Comparison of ENCODE assay signal across 22 cellular contexts in genomic region chr11:33767624-33768023, GRCh38. TPM values are rescaled to one million over a fixed set of nuclear protein-coding genes. Genes with fewer than 3 reads are reported as not detected.
DNase-seq lines count a peak whose midpoint lies in the region; ATAC-seq, FAIRE-seq and TF ChIP-seq lines count a peak whose summit lies in the region.
"Had no signal": no experiment of that assay in that cellular context is flagged by ENCODE, and none has a peak within 500 bp of the region (broad histone marks: within the 10 kb centered on the region; RNA-seq: fewer than 3 reads in every experiment).

No MANE protein-coding gene starts in this region.

- H3K27me3 ChIP-seq in Karpas-422 (ENCODE audit: low read length) (no peaks in the 10 kb centered on the region), transverse colon (no peaks in the 10 kb centered on the region), dorsolateral prefrontal cortex (no peaks in the 10 kb centered on the region)
- H3K27me3 ChIP-seq: BLaER1 treated with 17β-estradiol and CSF1 and Interleukin-3, amounts not matched to agents 10 nM and 100 nM had no signal

- DNase-seq in A549 (ENCODE audit: low read depth in 1 of 2, low spot score in 1 of 2) (no peak), GM12892 (ENCODE audit: insufficient read length) (no peak), Karpas-422 (no peak), transverse colon (no peak), dorsolateral prefrontal cortex (no peak), posterior vena cava (ENCODE audit: low spot score) (no peak)
- DNase-seq: 8988T; AML-193; CD4-positive, alpha-beta T cell; CD8-positive, alpha-beta memory T cell; COR-L47; DMS 273 treated with DMSO at 0.1 percent for 48 hours; DMS153; DMS53; DMS79; DND-41; EL; GDM1 had no signal

- no peak overlapping the region for H2AFZ ChIP-seq in Karpas-422 (ENCODE audit: low read length)

- POLR2A ChIA-PET in A549 (lab: Yijun Ruan, JAX), result no interaction called here

- TF ChIP-seq CTCF in A549 (IDR thresholded peaks at IDR 0.05), result no peak
- no peak for TF ChIP-seq CTCF in transverse colon (IDR thresholded peaks at IDR 0.05)
- TF ChIP-seq CTCF in dorsolateral prefrontal cortex (IDR thresholded peaks at IDR 0.05 in 54 of 56, conservative IDR thresholded peaks at IDR 0.05 in 2 of 56; ENCODE audit: low read depth in 1 of 56, partially characterized antibody in 56 of 56), result no peak

- no peak for TF ChIP-seq EP300 in A549 (IDR thresholded peaks at IDR 0.05)
- TF ChIP-seq EP300 in transverse colon (IDR thresholded peaks at IDR 0.05; ENCODE audit: low read depth), result no peak

- H3K36me3 ChIP-seq in Karpas-422 (ENCODE audit: insufficient read depth, low read length) (peaks cover 34% of the 10 kb centered on the region), transverse colon (peaks cover 0 to 68% (median 9%) of the 10 kb centered on the region in 4 donors)

- no peak overlapping the region for H3K4me2 ChIP-seq in A549
- H3K4me2 ChIP-seq in Karpas-422 (ENCODE audit: low read depth, low read length, poor library complexity, severe bottlenecking), result peak overlapping the region; percentile 35
- H3K4me2 ChIP-seq: BLaER1 treated with 17β-estradiol and CSF1 and Interleukin-3, amounts not matched to agents 10 nM and 100 nM had no signal

- TF ChIP-seq POLR2A in A549 (IDR thresholded peaks at IDR 0.05; ENCODE audit: low read length) (no peak), GM12892 (IDR thresholded peaks at IDR 0.05; ENCODE audit: low read depth, low read length) (no peak), transverse colon (IDR thresholded peaks at IDR 0.05) (no peak)

- intact Hi-C loops in transverse colon (cut with DNase I; ENCODE audit: low total_unique reads), result no loop called here
- intact Hi-C loops in dorsolateral prefrontal cortex (cut with DNase I), result no loop called here
- intact Hi-C loops in posterior vena cava (cut with DNase I), result no loop called here

- no peak overlapping the region for H3K9ac ChIP-seq in Karpas-422 (ENCODE audit: low read length)
- H3K9ac ChIP-seq: BLaER1 treated with 17β-estradiol and CSF1 and Interleukin-3, amounts not matched to agents 10 nM and 100 nM had no signal

- WGBS in A549 (ENCODE audit: missing lambda C conversion rate), result 70% methylated on average over 4 of the region's 4 CpGs
- WGBS in transverse colon (ENCODE audit: low coverage in 1 of 2), 2 donors, result 73 to 80% methylated on average over 4 of the region's 4 CpGs

- H3K27ac ChIP-seq in A549 (no peak overlapping the region), Karpas-422 (ENCODE audit: low read length) (no peak overlapping the region), transverse colon (no peak overlapping the region), dorsolateral prefrontal cortex (no peak overlapping the region)
- H3K27ac ChIP-seq: BLaER1 treated with 17β-estradiol and CSF1 and Interleukin-3, amounts not matched to agents 10 nM and 100 nM; C4-2B had no signal

- peaks cover 19% of the 10 kb centered on the region for H4K20me1 ChIP-seq in Karpas-422 (ENCODE audit: insufficient read depth, low read depth, low read length)

- in situ Hi-C loops in transverse colon (cut with MboI; ENCODE audit: low pct_ligation_motif_present in 1 of 4, low pct_unique_long_range_greater_than_20kb in 1 of 4, low sequenced_read_pairs in 3 of 4), result no loop called here

- H3K79me2 ChIP-seq in Karpas-422 (ENCODE audit: low read length), result no peaks in the 10 kb centered on the region

- FAIRE-seq in A549 (lab: Jason Lieb, UNC), result peak; percentile 36
- peak; percentile 67 for FAIRE-seq in GM12892 (lab: Jason Lieb, UNC)
- FAIRE-seq: A204.1, GM12878 had no signal

- ATAC-seq in A549, result no peak
- ATAC-seq: GM12878 had no signal

- H3K4me1 ChIP-seq in A549 (peaks cover 10% of the 10 kb centered on the region; the same call in 2 of the 3 replicates), Karpas-422 (ENCODE audit: low read length) (peaks cover 15% of the 10 kb centered on the region), transverse colon (peaks cover 0 to 10% (median under 1%) of the 10 kb centered on the region in 4 donors)

- no peak overlapping the region for H3K4me3 ChIP-seq in A549
- H3K4me3 ChIP-seq in Karpas-422 (ENCODE audit: low read length), result no peak overlapping the region
- H3K4me3 ChIP-seq in transverse colon, result no peak overlapping the region
- H3K4me3 ChIP-seq in dorsolateral prefrontal cortex, result no peak overlapping the region
- H3K4me3 ChIP-seq: BLaER1 treated with 17β-estradiol and CSF1 and Interleukin-3, amounts not matched to agents 10 nM and 100 nM; GM12878 had no signal

- TF ChIP-seq RAD21 in A549 (conservative IDR thresholded peaks at IDR 0.05 in 1 of 2, IDR thresholded peaks at IDR 0.05 in 1 of 2), result no peak

- H3K9me2 ChIP-seq in Karpas-422 (replicated peaks; ENCODE audit: insufficient read depth, low read length), result no peaks in the 10 kb centered on the region

- CTCF ChIA-PET in A549 (lab: Yijun Ruan, JAX), result interaction anchor here (0.5 kb wide), 1 partner anchor 164 kb away, joined by 3 read pairs; no protein-coding TSS in a partner anchor

- H3K9me3 ChIP-seq in A549 (no peaks in the 10 kb centered on the region), Karpas-422 (ENCODE audit: low read length) (no peaks in the 10 kb centered on the region), transverse colon (no peaks in the 10 kb centered on the region)

TF ChIP-seq in A549, 52 proteins besides CTCF, POLR2A, EP300 and RAD21:
- TF ChIP-seq PHF8 (IDR thresholded peaks at IDR 0.05; ENCODE audit: borderline replicate concordance, low read depth) (no peak), KDM1A (IDR thresholded peaks at IDR 0.05; ENCODE audit: low read depth) (no peak), FOSL2 (IDR thresholded peaks at IDR 0.05) (no peak), FOSL2 (CRISPR knock-in tag; IDR thresholded peaks at IDR 0.05) (no peak), BHLHE40 (IDR thresholded peaks at IDR 0.05; ENCODE audit: low read depth, low read length) (no peak), CHD2 (IDR thresholded peaks at IDR 0.05; ENCODE audit: low read length, partially characterized antibody) (no peak), JUN (IDR thresholded peaks at IDR 0.05) (no peak), TFCP2L1 (CRISPR knock-in tag; IDR thresholded peaks at IDR 0.05) (no peak), MAX (IDR thresholded peaks at IDR 0.05) (no peak)
- TF ChIP-seq, protein P1, sequence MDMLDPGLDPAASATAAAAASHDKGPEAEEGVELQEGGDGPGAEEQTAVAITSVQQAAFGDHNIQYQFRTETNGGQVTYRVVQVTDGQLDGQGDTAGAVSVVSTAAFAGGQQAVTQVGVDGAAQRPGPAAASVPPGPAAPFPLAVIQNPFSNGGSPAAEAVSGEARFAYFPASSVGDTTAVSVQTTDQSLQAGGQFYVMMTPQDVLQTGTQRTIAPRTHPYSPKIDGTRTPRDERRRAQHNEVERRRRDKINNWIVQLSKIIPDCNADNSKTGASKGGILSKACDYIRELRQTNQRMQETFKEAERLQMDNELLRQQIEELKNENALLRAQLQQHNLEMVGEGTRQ (IDR thresholded peaks at IDR 0.05), result no peak

RNA-seq across cellular contexts. Expression of gene FBXO3, which starts 6.7 kb away (rescaled TPM):
- polyA plus RNA-seq in A549 (2011; rRNA removed) (38.1 and 42.6 TPM in 2 replicates), A549 (2017; fragmentation: RNase III; extraction: RNeasy Plus Mini Kit Qiagen cat#74134 plus additional on column Dnase treatment) (21.1 to 23.0 TPM (median 22.5 TPM) in 3 replicates)
- 11.2 and 14.2 TPM in 2 replicates for polyA plus RNA-seq in A549 (2012; cell fraction: cytosol; rRNA removed)
- 6.9 and 10.0 TPM in 2 replicates for polyA plus RNA-seq in A549 (2012; cell fraction: nucleus; rRNA removed)
- 22.0 and 22.9 TPM in 2 replicates for polyA minus RNA-seq in A549 (2011; rRNA and poly(A)+ RNA removed)
- 11.6 TPM for polyA plus RNA-seq in GM12892 (2012; ENCODE audit: missing spikeins)
- 12.9 and 42.0 TPM in 2 replicates for total RNA-seq in Karpas-422 (2014; rRNA removed; shearing (Covaris generic); ENCODE audit: low replicate concordance)
- total RNA-seq in transverse colon (10 to 100 TPM in 3 of 4 donors, 1 to 10 TPM in 1; 9.0 to 48.5 (median 30.7) TPM), dorsolateral prefrontal cortex (10 to 100 TPM; 26.6 to 67.9 (median 53.5) TPM), posterior vena cava (10 to 100 TPM; 29.4 to 32.9 TPM)

RNA-seq across cellular contexts. Expression of gene CD59, which starts 31.4 kb away (rescaled TPM):
- 335 and 499 TPM in 2 replicates for polyA plus RNA-seq in A549 (2011; rRNA removed)
- polyA plus RNA-seq in A549 (2012; cell fraction: cytosol; rRNA removed), result 214 and 235 TPM in 2 replicates
- 88.8 and 160 TPM in 2 replicates for polyA plus RNA-seq in A549 (2012; cell fraction: nucleus; rRNA removed)
- polyA plus RNA-seq in A549 (2017; fragmentation: RNase III; extraction: RNeasy Plus Mini Kit Qiagen cat#74134 plus additional on column Dnase treatment), result 358 to 439 TPM (median 375 TPM) in 3 replicates
- 189 and 242 TPM in 2 replicates for polyA minus RNA-seq in A549 (2011; rRNA and poly(A)+ RNA removed)
- polyA plus RNA-seq in GM12892 (2012; ENCODE audit: missing spikeins), result 175 TPM
- total RNA-seq in Karpas-422 (2014; rRNA removed; shearing (Covaris generic); ENCODE audit: low replicate concordance), result 0.18 and 5.7 TPM in 2 replicates
- 100 to 1,000 TPM in 3 of 4 donors, 10 to 100 TPM in 1; 64.7 to 213 (median 170) TPM for total RNA-seq in transverse colon
- total RNA-seq in dorsolateral prefrontal cortex, result 100 to 1,000 TPM; 235 to 598 (median 367) TPM
- 1,000 to 10,000 TPM in 1 of 2 donors, 100 to 1,000 TPM in 1; 654 to 1,001 TPM for total RNA-seq in posterior vena cava
